ENCODE assay signal across 13 cellular contexts in the genomic region with DNA sequence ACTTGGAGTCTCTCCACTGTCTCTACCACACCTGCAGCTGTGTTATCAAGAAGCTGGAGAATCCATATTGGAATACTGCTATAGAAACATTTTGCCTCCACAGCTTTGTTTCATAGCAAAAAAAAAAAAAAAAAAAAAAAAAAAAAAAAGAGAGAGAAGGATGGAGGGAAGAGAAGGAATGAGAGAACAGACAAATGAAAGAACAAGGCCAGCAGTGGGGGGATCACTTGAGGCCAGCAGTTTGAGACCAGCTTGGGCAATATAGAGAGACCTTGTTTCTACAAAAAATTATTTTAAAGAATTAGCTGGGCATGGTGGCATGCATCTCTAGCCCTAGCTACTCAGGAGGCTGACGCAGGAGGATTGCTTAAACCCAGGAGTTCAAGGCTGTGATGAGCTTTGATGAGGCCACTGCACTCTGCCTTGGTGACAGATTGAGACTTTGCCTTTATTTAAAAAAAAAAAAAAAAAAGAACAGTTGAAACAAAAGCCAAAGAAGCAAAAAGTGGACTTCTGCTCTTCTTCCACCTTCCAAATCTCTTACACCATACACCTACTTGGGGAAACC. TPM values are rescaled to one million over a fixed set of nuclear protein-coding genes. Genes with fewer than 3 reads are reported as not detected.
DNase-seq lines count a peak whose midpoint lies in the region; ATAC-seq and TF ChIP-seq lines count a peak whose summit lies in the region.
"Had no signal": no experiment of that assay in that cellular context is flagged by ENCODE, and none has a peak within 500 bp of the region (broad histone marks: within the 10 kb centered on the region; RNA-seq: fewer than 3 reads in every experiment).

No MANE protein-coding gene starts in this region.

- no peak overlapping the region for H4K8ac ChIP-seq in IMR-90 (ENCODE audit: low read depth in 2 of 2, low read length in 2 of 2)

- no peak overlapping the region for H3K27ac ChIP-seq in IMR-90 (ENCODE audit: insufficient read depth, low read length)
- H3K27ac ChIP-seq: BLaER1 treated with 17β-estradiol and CSF1 and Interleukin-3, amounts not matched to agents 10 nM and 100 nM had no signal

- H3K14ac ChIP-seq in IMR-90 (replicated peaks; ENCODE audit: low read depth, low read length), result no peak overlapping the region

- peaks cover 41% of the 10 kb centered on the region for H3K4me1 Mint-ChIP-seq in activated T-cell treated with anti-CD3 and anti-CD28 coated beads, Interleukin-2, amount 50 U/mL, for 72 hours (ENCODE audit: low read depth)
- H3K4me1 Mint-ChIP-seq in activated T-cell treated with anti-CD3 and anti-CD28 coated beads, Interleukin-2, amount 50 U/mL, for 4 hours (ENCODE audit: low read depth), result peaks cover 41% of the 10 kb centered on the region
- H3K4me1 Mint-ChIP-seq in nephron progenitor cell, result peaks cover 26% of the 10 kb centered on the region
- H3K4me1 Mint-ChIP-seq in activated CD8-positive, alpha-beta T cell treated with anti-CD3 and anti-CD28 coated beads, Interleukin-2, amount 10 ng/mL, durations not matched to agents 7 days and 5 days (ENCODE audit: low read depth), result peaks cover 2% of the 10 kb centered on the region

- no peak overlapping the region for H2BK5ac ChIP-seq in IMR-90 (ENCODE audit: low read depth, low read length, poor library complexity, severe bottlenecking)

- H2AK5ac ChIP-seq in IMR-90 (ENCODE audit: low read depth, low read length), result no peak overlapping the region

- no peak overlapping the region for H3K4me2 ChIP-seq in IMR-90 (ENCODE audit: low read depth, low read length)
- H3K4me2 ChIP-seq: BLaER1 treated with 17β-estradiol and CSF1 and Interleukin-3, amounts not matched to agents 10 nM and 100 nM had no signal

- peaks cover 14% of the 10 kb centered on the region for H3K4me1 ChIP-seq in IMR-90 (ENCODE audit: control insufficient read depth, insufficient read depth, low read length)

- no peak overlapping the region for H3K4ac ChIP-seq in IMR-90 (ENCODE audit: low read depth, low read length)

- BruUV-seq in IMR-90 (replicated peaks; lab: Mats Ljungman, UMichigan), result no TSS peak

- in situ Hi-C loops in IMR-90 (cut with MboI; ENCODE audit: low sequenced_read_pairs), result no loop called here

- peak overlapping the region; percentile 33 for H3K27ac Mint-ChIP-seq in activated T-cell treated with anti-CD3 and anti-CD28 coated beads, Interleukin-2, amount 50 U/mL, for 72 hours
- peak overlapping the region; percentile 39 for H3K27ac Mint-ChIP-seq in nephron progenitor cell
- H3K27ac Mint-ChIP-seq in activated CD8-positive, alpha-beta T cell treated with anti-CD3 and anti-CD28 coated beads, Interleukin-2, amount 10 ng/mL, durations not matched to agents 7 days and 5 days, result no peak overlapping the region

- no CpG with 5 or more reads among the region's 1 CpG for WGBS in IMR-90 (ENCODE audit: extremely low coverage in 2 of 2, insufficient read length in 1 of 2), 2 experiments

- intact Hi-C loops in IMR-90 (cut with micrococcal nuclease), result no loop called here

- CTCF ChIA-PET in IMR-90 (lab: Yijun Ruan, JAX), result interaction anchor here (1.0 kb wide), 1 partner anchor 109 kb away, joined by 3 read pairs; no protein-coding TSS in a partner anchor
- CTCF ChIA-PET in activated CD8-positive, alpha-beta T cell treated with anti-CD3 and anti-CD28 coated beads, Interleukin-2, amount 10 ng/mL, durations not matched to agents 7 days and 5 days (lab: Charles Lee), result no interaction called here

- H2BK15ac ChIP-seq in IMR-90 (ENCODE audit: low read depth, low read length), result no peak overlapping the region

- H3K9ac ChIP-seq in IMR-90 (ENCODE audit: low read depth, low read length), result no peak overlapping the region
- H3K9ac ChIP-seq: BLaER1 treated with 17β-estradiol and CSF1 and Interleukin-3, amounts not matched to agents 10 nM and 100 nM; GM23248 had no signal

- H4K20me1 ChIP-seq in IMR-90 (ENCODE audit: insufficient read depth, low read length), result peaks cover 28% of the 10 kb centered on the region

- H4K5ac ChIP-seq in IMR-90 (ENCODE audit: low read depth, low read length), result no peak overlapping the region

- dilution Hi-C loops in IMR-90 (cut with HindIII; ENCODE audit: low sequenced_read_pairs, unreplicated experiment), result no loop called here

- peaks cover 7% of the 10 kb centered on the region for H3K36me3 ChIP-seq in IMR-90 (ENCODE audit: control insufficient read depth, insufficient read depth, low read length)

- no peaks in the 10 kb centered on the region for H3K27me3 ChIP-seq in IMR-90 (ENCODE audit: control insufficient read depth, insufficient read depth, low read length)
- H3K27me3 ChIP-seq: BLaER1 treated with 17β-estradiol and CSF1 and Interleukin-3, amounts not matched to agents 10 nM and 100 nM had no signal

- no peaks in the 10 kb centered on the region for H3K9me3 ChIP-seq in IMR-90 (ENCODE audit: control insufficient read depth, insufficient read depth, low read length)

- no peak overlapping the region for H2BK120ac ChIP-seq in IMR-90 (ENCODE audit: low read depth, low read length)

- H3K9me3 Mint-ChIP-seq in activated T-cell treated with anti-CD3 and anti-CD28 coated beads, Interleukin-2, amount 50 U/mL, for 72 hours, result no peaks in the 10 kb centered on the region
- no peaks in the 10 kb centered on the region for H3K9me3 Mint-ChIP-seq in activated T-cell treated with anti-CD3 and anti-CD28 coated beads, Interleukin-2, amount 50 U/mL, for 4 hours
- H3K9me3 Mint-ChIP-seq in nephron progenitor cell, result no peaks in the 10 kb centered on the region
- H3K9me3 Mint-ChIP-seq in activated CD8-positive, alpha-beta T cell treated with anti-CD3 and anti-CD28 coated beads, Interleukin-2, amount 10 ng/mL, durations not matched to agents 7 days and 5 days (ENCODE audit: insufficient read depth), result no peaks in the 10 kb centered on the region
- H3K9me3 Mint-ChIP-seq: CD4-positive, alpha-beta T cell had no signal

- no peak overlapping the region for H3K4me3 ChIP-seq in IMR-90 (ENCODE audit: insufficient read depth, low read depth, low read length)
- H3K4me3 ChIP-seq: BLaER1 treated with 17β-estradiol and CSF1 and Interleukin-3, amounts not matched to agents 10 nM and 100 nM; GM23248 had no signal

- H2AFZ ChIP-seq in IMR-90 (replicated peaks; ENCODE audit: low read length, poor library complexity), result no peak overlapping the region
- H2AFZ ChIP-seq: GM23248 had no signal

- H3K4me3 Mint-ChIP-seq in activated T-cell treated with anti-CD3 and anti-CD28 coated beads, Interleukin-2, amount 50 U/mL, for 72 hours, result no peak overlapping the region
- no peak overlapping the region for H3K4me3 Mint-ChIP-seq in activated T-cell treated with anti-CD3 and anti-CD28 coated beads, Interleukin-2, amount 50 U/mL, for 4 hours
- no peak overlapping the region for H3K4me3 Mint-ChIP-seq in nephron progenitor cell
- H3K4me3 Mint-ChIP-seq in activated CD8-positive, alpha-beta T cell treated with anti-CD3 and anti-CD28 coated beads, Interleukin-2, amount 10 ng/mL, durations not matched to agents 7 days and 5 days, result no peak overlapping the region
- H3K4me3 Mint-ChIP-seq: CD4-positive, alpha-beta T cell had no signal

- no peak overlapping the region for H2BK20ac ChIP-seq in IMR-90 (ENCODE audit: low read depth, low read length)

- peaks cover 14% of the 10 kb centered on the region for H3K9me1 ChIP-seq in IMR-90 (ENCODE audit: insufficient read depth, low read length)

- H3K56ac ChIP-seq in IMR-90 (ENCODE audit: extremely low read depth, insufficient read depth, low read length), result no peak overlapping the region

- no peaks in the 10 kb centered on the region for H3K27me3 Mint-ChIP-seq in activated T-cell treated with anti-CD3 and anti-CD28 coated beads, Interleukin-2, amount 50 U/mL, for 72 hours (ENCODE audit: low read depth)
- no peaks in the 10 kb centered on the region for H3K27me3 Mint-ChIP-seq in activated T-cell treated with anti-CD3 and anti-CD28 coated beads, Interleukin-2, amount 50 U/mL, for 4 hours (ENCODE audit: low read depth)
- H3K27me3 Mint-ChIP-seq in nephron progenitor cell (ENCODE audit: low read depth, poor library complexity), result no peaks in the 10 kb centered on the region
- H3K27me3 Mint-ChIP-seq in activated CD8-positive, alpha-beta T cell treated with anti-CD3 and anti-CD28 coated beads, Interleukin-2, amount 10 ng/mL, durations not matched to agents 7 days and 5 days (ENCODE audit: low read depth), result no peaks in the 10 kb centered on the region
- H3K27me3 Mint-ChIP-seq: CD4-positive, alpha-beta T cell had no signal

- no peak overlapping the region for H2AK9ac ChIP-seq in IMR-90 (replicated peaks; ENCODE audit: low read depth, low read length, poor library complexity)

- no peak overlapping the region for H4K91ac ChIP-seq in IMR-90 (ENCODE audit: insufficient read depth, low read depth, low read length)

- H3K23ac ChIP-seq in IMR-90 (ENCODE audit: low read depth, low read length), result peak overlapping the region; percentile 40; the same call in 1 of the 2 replicates

- TF ChIP-seq RAD21 in IMR-90 (IDR thresholded peaks at IDR 0.05; ENCODE audit: low read length), result no peak

- H3K79me1 ChIP-seq in IMR-90 (ENCODE audit: low read depth in 1 of 2, low read length in 2 of 2), result peaks cover 14 to 62% of the 10 kb centered on the region in 2 experiments; a peak in 3 of 4 replicates

- TF ChIP-seq CTCF in IMR-90 (conservative IDR thresholded peaks at IDR 0.05; ENCODE audit: low read depth, low read length) (no peak), nephron progenitor cell (IDR thresholded peaks at IDR 0.05) (no peak)

- H3K36me3 Mint-ChIP-seq in activated T-cell treated with anti-CD3 and anti-CD28 coated beads, Interleukin-2, amount 50 U/mL, for 72 hours (ENCODE audit: insufficient read depth in 2 of 2), result peaks cover 8 to 12% of the 10 kb centered on the region in 2 donors
- H3K36me3 Mint-ChIP-seq in activated T-cell treated with anti-CD3 and anti-CD28 coated beads, Interleukin-2, amount 50 U/mL, for 4 hours (ENCODE audit: insufficient read depth), result peaks cover 10% of the 10 kb centered on the region
- H3K36me3 Mint-ChIP-seq in nephron progenitor cell (ENCODE audit: low read depth), result peaks cover 31% of the 10 kb centered on the region
- peaks cover 10% of the 10 kb centered on the region for H3K36me3 Mint-ChIP-seq in activated CD8-positive, alpha-beta T cell treated with anti-CD3 and anti-CD28 coated beads, Interleukin-2, amount 10 ng/mL, durations not matched to agents 7 days and 5 days (ENCODE audit: low read depth)

- ATAC-seq in activated T-cell treated with anti-CD3 and anti-CD28 coated beads, Interleukin-2, amount 50 U/mL, for 72 hours (replicated peaks in 1 of 2), result no peak
- ATAC-seq in activated T-cell treated with anti-CD3 and anti-CD28 coated beads, Interleukin-2, amount 50 U/mL, for 4 hours, result no peak
- ATAC-seq in IMR-90 (ENCODE audit: low read depth), result no peak
- no peak for ATAC-seq in activated CD8-positive, alpha-beta T cell treated with anti-CD3 and anti-CD28 coated beads, Interleukin-2, amount 10 ng/mL, durations not matched to agents 7 days and 5 days
- no peak for ATAC-seq in HG03108 (IDR thresholded peaks at IDR 0.05; ENCODE audit: unreplicated experiment)

- no peak for DNase-seq in activated T-cell treated with anti-CD3 and anti-CD28 coated beads, Interleukin-2, amount 50 U/mL, for 72 hours
- no peak for DNase-seq in activated T-cell treated with anti-CD3 and anti-CD28 coated beads, Interleukin-2, amount 50 U/mL, for 4 hours
- DNase-seq in IMR-90 (no peak), nephron progenitor cell (no peak)
- DNase-seq in stimulated activated CD4-positive, alpha-beta T cell treated with anti-CD3 and anti-CD28 coated beads, Interleukin-2, amount 100 ng/mL, for 48 hours, result no peak
- DNase-seq in activated CD8-positive, alpha-beta T cell treated with anti-CD3 and anti-CD28 coated beads, Interleukin-2, amount 10 ng/mL, durations not matched to agents 7 days and 5 days, result no peak
- DNase-seq: ACHN; CD4-positive, alpha-beta T cell; DMS79; GM23248; H7 had no signal

- TF ChIP-seq POLR2A in IMR-90 (IDR thresholded peaks at IDR 0.05; ENCODE audit: low read depth, low read length), result no peak

- H3K18ac ChIP-seq in IMR-90 (ENCODE audit: low read depth, low read length), result no peak overlapping the region

- POLR2A ChIA-PET in IMR-90 (lab: Charles Lee; ENCODE audit: unreplicated experiment), result interaction anchor here (0.5 to 0.6 kb wide), 2 partner anchors 46 to 91 kb away, joined by 3 to 6 read pairs; no protein-coding TSS in a partner anchor
- POLR2A ChIA-PET in activated CD8-positive, alpha-beta T cell treated with anti-CD3 and anti-CD28 coated beads, Interleukin-2, amount 10 ng/mL, durations not matched to agents 7 days and 5 days (lab: Charles Lee), result no interaction called here

RNA-seq across cellular contexts. Expression of a gene that starts 8.1 kb away (rescaled TPM):
- total RNA-seq in activated T-cell treated with anti-CD3 and anti-CD28 coated beads, Interleukin-2, amount 50 U/mL, for 72 hours, result 10 to 100 TPM; 49.0 to 61.5 TPM
- 10 to 100 TPM; 41.7 to 43.4 (median 41.8) TPM for total RNA-seq in activated T-cell treated with anti-CD3 and anti-CD28 coated beads, Interleukin-2, amount 50 U/mL, for 4 hours
- 83.6 and 90.2 TPM in 2 replicates for total RNA-seq in IMR-90 (2012; rRNA removed)
- 44.6 and 54.5 TPM in 2 replicates for polyA plus RNA-seq in IMR-90 (2012; rRNA removed)
- 11.2 and 16.4 TPM in 2 replicates for polyA plus RNA-seq in IMR-90 (2012; cell fraction: cytosol; rRNA removed)
- 5.8 and 62.0 TPM in 2 replicates for polyA plus RNA-seq in IMR-90 (2012; cell fraction: nucleus; rRNA removed; ENCODE audit: low replicate concordance)
- total RNA-seq in activated CD8-positive, alpha-beta T cell treated with anti-CD3 and anti-CD28 coated beads, Interleukin-2, amount 10 ng/mL, durations not matched to agents 7 days and 5 days, result 10 to 100 TPM; 29.0 to 31.0 TPM

RNA-seq across cellular contexts. Expression of a gene that starts 8.5 kb away (rescaled TPM):
- total RNA-seq in activated T-cell treated with anti-CD3 and anti-CD28 coated beads, Interleukin-2, amount 50 U/mL, for 72 hours, result 1 to 10 TPM; 1.2 to 2.0 TPM
- total RNA-seq in activated T-cell treated with anti-CD3 and anti-CD28 coated beads, Interleukin-2, amount 50 U/mL, for 4 hours, result under 1 TPM; 0.66 to 0.82 (median 0.81) TPM
- total RNA-seq in IMR-90 (2012; rRNA removed), result 9.5 and 9.7 TPM in 2 replicates
- polyA plus RNA-seq in IMR-90 (2012; rRNA removed), result 2.0 and 2.6 TPM in 2 replicates
- 0.42 and 0.52 TPM in 2 replicates for polyA plus RNA-seq in IMR-90 (2012; cell fraction: cytosol; rRNA removed)
- polyA plus RNA-seq in IMR-90 (2012; cell fraction: nucleus; rRNA removed; ENCODE audit: low replicate concordance), result 1.0 and 11.0 TPM in 2 replicates
- total RNA-seq in activated CD8-positive, alpha-beta T cell treated with anti-CD3 and anti-CD28 coated beads, Interleukin-2, amount 10 ng/mL, durations not matched to agents 7 days and 5 days, result under 1 TPM; 0.50 to 0.70 TPM
